ENCODE assay signal across 21 cellular contexts in genomic region chr3:127452321-127452821, GRCh38.
A peak's percentile ranks its signal among the peaks of the same experiment; 100 is the strongest.
DNase-seq lines count a peak whose midpoint lies in the region; ATAC-seq and TF ChIP-seq lines count a peak whose summit lies in the region.
"Had no signal": no experiment of that assay in that cellular context is flagged by ENCODE, and none has a peak within 500 bp of the region (broad histone marks: within the 10 kb centered on the region; RNA-seq: fewer than 3 reads in every experiment).

No MANE protein-coding gene starts in this region.

- H3K9ac ChIP-seq in mesendoderm (ENCODE audit: low read length) = no peak overlapping the region

- H2BK120ac ChIP-seq in mesendoderm (ENCODE audit: low read depth, low read length) = no peak overlapping the region

- no peak overlapping the region for H2BK15ac ChIP-seq in mesendoderm (replicated peaks; ENCODE audit: low read depth)

- no peak for TF ChIP-seq POLR2A in heart left ventricle (IDR thresholded peaks at IDR 0.05)

- H3K4me1 ChIP-seq in heart left ventricle (peaks cover 0 to 24% (median 17%) of the 10 kb centered on the region in 12 donors), mesendoderm (ENCODE audit: control insufficient read depth, low read depth, low read length) (no peaks in the 10 kb centered on the region)

- H3K79me1 ChIP-seq in mesendoderm (ENCODE audit: low read length) = no peaks in the 10 kb centered on the region

- H3K27ac ChIP-seq in heart left ventricle (no peak overlapping the region), mesendoderm (ENCODE audit: low read depth, low read length) (no peak overlapping the region)
- H3K27ac ChIP-seq: prostate gland, RWPE1 had no signal

- ATAC-seq in left cardiac atrium = no peak
- no peak for ATAC-seq in heart left ventricle
- ATAC-seq in HG02885 (IDR thresholded peaks at IDR 0.05; ENCODE audit: poor library complexity, unreplicated experiment) = no peak
- no peak for ATAC-seq in activated T-cell treated with anti-CD3 and anti-CD28 coated beads, Interleukin-2, amount 50 U/mL, for 4 hours
- ATAC-seq: activated T-cell treated with anti-CD3 and anti-CD28 coated beads, Interleukin-2, amount 50 U/mL, for 72 hours; K562; naive thymus-derived CD4-positive, alpha-beta T cell had no signal

- H3K27me3 ChIP-seq in heart left ventricle (peaks cover 12 to 68% (median 42%) of the 10 kb centered on the region in 9 donors), mesendoderm (ENCODE audit: insufficient read depth, low read length, poor library complexity) (peaks cover 5% of the 10 kb centered on the region)

- no peak overlapping the region for H2AK5ac ChIP-seq in mesendoderm (ENCODE audit: low read length)

- H3K9me3 Mint-ChIP-seq in chondrocyte (ENCODE audit: low read depth) (peaks cover 3% of the 10 kb centered on the region), neural crest cell (no peaks in the 10 kb centered on the region), type B pancreatic cell (no peaks in the 10 kb centered on the region)
- H3K9me3 Mint-ChIP-seq in activated T-cell treated with anti-CD3 and anti-CD28 coated beads, Interleukin-2, amount 50 U/mL, for 4 hours = no peaks in the 10 kb centered on the region
- H3K9me3 Mint-ChIP-seq: activated T-cell treated with anti-CD3 and anti-CD28 coated beads, Interleukin-2, amount 50 U/mL, for 72 hours; CD4-positive, alpha-beta T cell; HFFc6 had no signal

- H3K4me2 ChIP-seq in mesendoderm (ENCODE audit: low read length) = no peak overlapping the region

- H3K4me1 Mint-ChIP-seq in chondrocyte (ENCODE audit: low read depth) = peaks cover 19% of the 10 kb centered on the region
- peaks cover 37% of the 10 kb centered on the region for H3K4me1 Mint-ChIP-seq in neural crest cell
- H3K4me1 Mint-ChIP-seq in type B pancreatic cell (ENCODE audit: unreplicated experiment) = peaks cover 4% of the 10 kb centered on the region
- peaks cover 12% of the 10 kb centered on the region for H3K4me1 Mint-ChIP-seq in activated T-cell treated with anti-CD3 and anti-CD28 coated beads, Interleukin-2, amount 50 U/mL, for 4 hours (ENCODE audit: low read depth)

- no peak overlapping the region for H3K27ac Mint-ChIP-seq in chondrocyte (ENCODE audit: unreplicated experiment)
- peak overlapping the region; percentile 15 for H3K27ac Mint-ChIP-seq in neural crest cell (ENCODE audit: unreplicated experiment)
- no peak overlapping the region for H3K27ac Mint-ChIP-seq in type B pancreatic cell
- H3K27ac Mint-ChIP-seq: activated naive CD8-positive, alpha-beta T cell; activated T-cell treated with anti-CD3 and anti-CD28 coated beads, Interleukin-2, amount 50 U/mL, for 72 hours; CD4-positive, alpha-beta T cell; HFFc6; naive thymus-derived CD4-positive, alpha-beta T cell had no signal

- no peak overlapping the region for H4K8ac ChIP-seq in mesendoderm (ENCODE audit: low read depth, low read length)

- H3K9me3 ChIP-seq in heart left ventricle = no peaks in the 10 kb centered on the region
- H3K9me3 ChIP-seq: prostate gland had no signal

- no peak overlapping the region for H2BK5ac ChIP-seq in mesendoderm (ENCODE audit: low read length)

- H3K4me3 Mint-ChIP-seq in chondrocyte (ENCODE audit: unreplicated experiment) (no peak overlapping the region), neural crest cell (no peak overlapping the region), type B pancreatic cell (no peak overlapping the region)
- H3K4me3 Mint-ChIP-seq in activated T-cell treated with anti-CD3 and anti-CD28 coated beads, Interleukin-2, amount 50 U/mL, for 4 hours = no peak overlapping the region
- H3K4me3 Mint-ChIP-seq: activated naive CD8-positive, alpha-beta T cell; activated T-cell treated with anti-CD3 and anti-CD28 coated beads, Interleukin-2, amount 50 U/mL, for 72 hours; CD4-positive, alpha-beta T cell; HFFc6; naive thymus-derived CD4-positive, alpha-beta T cell had no signal

- H4K5ac ChIP-seq in mesendoderm (ENCODE audit: low read length) = no peak overlapping the region

- H3K27me3 Mint-ChIP-seq in chondrocyte (ENCODE audit: low read depth) = peaks cover 52% of the 10 kb centered on the region
- peaks cover 27% of the 10 kb centered on the region for H3K27me3 Mint-ChIP-seq in neural crest cell (ENCODE audit: low read depth)
- peaks cover 72% of the 10 kb centered on the region for H3K27me3 Mint-ChIP-seq in type B pancreatic cell
- peaks cover 59% of the 10 kb centered on the region for H3K27me3 Mint-ChIP-seq in activated T-cell treated with anti-CD3 and anti-CD28 coated beads, Interleukin-2, amount 50 U/mL, for 4 hours (ENCODE audit: low read depth)

- no peak for TF ChIP-seq CTCF in heart left ventricle (IDR thresholded peaks at IDR 0.05)
- TF ChIP-seq CTCF in chondrocyte (IDR thresholded peaks at IDR 0.05) = no peak
- no peak for TF ChIP-seq CTCF in neural crest cell (conservative IDR thresholded peaks at IDR 0.05)
- TF ChIP-seq CTCF in type B pancreatic cell (conservative IDR thresholded peaks at IDR 0.05) = no peak

- WGBS in heart left ventricle, 4 donors = 57 to 77% (median 60%) methylated on average over 5 to 7 of the region's 7 CpGs
- WGBS in mesendoderm (ENCODE audit: extremely low coverage, insufficient coverage, low lambda C conversion rate) = no CpG with 5 or more reads among the region's 7 CpGs

- H3K4ac ChIP-seq in mesendoderm (ENCODE audit: low read depth, low read length) = no peak overlapping the region

- no peaks in the 10 kb centered on the region for H3K79me2 ChIP-seq in mesendoderm (ENCODE audit: control insufficient read depth, insufficient read depth, low read length)

- H3K36me3 Mint-ChIP-seq in chondrocyte (ENCODE audit: low read depth) (no peaks in the 10 kb centered on the region), neural crest cell (ENCODE audit: low read depth) (no peaks in the 10 kb centered on the region), type B pancreatic cell (no peaks in the 10 kb centered on the region)
- no peaks in the 10 kb centered on the region for H3K36me3 Mint-ChIP-seq in activated T-cell treated with anti-CD3 and anti-CD28 coated beads, Interleukin-2, amount 50 U/mL, for 4 hours (ENCODE audit: insufficient read depth)
- H3K36me3 Mint-ChIP-seq: activated naive CD8-positive, alpha-beta T cell had no signal

- no peaks in the 10 kb centered on the region for H3K36me3 ChIP-seq in heart left ventricle
- H3K36me3 ChIP-seq in mesendoderm (ENCODE audit: control insufficient read depth, insufficient read depth, low read length) = no peaks in the 10 kb centered on the region
- H3K36me3 ChIP-seq: prostate gland had no signal

- H3K23ac ChIP-seq in mesendoderm (ENCODE audit: low read length) = no peak overlapping the region

- intact Hi-C loops in left cardiac atrium (cut with DNase I) = loop anchor here (10.0 kb wide), 4 partner anchors 438 to 928 kb away; partner anchors contain the start of gene CHST13 (in 1 of the 2)
- intact Hi-C loops in heart left ventricle (cut with DNase I) = loop anchor here in 9 of 10 donors (2.0 to 10.0 kb wide), 8 partner anchors 268 to 928 kb away; partner anchors contain the start of genes CHST13 (in 3 of the 9) and PLXNA1 (in 3 of the 9)

- H3K4me3 ChIP-seq in heart left ventricle (no peak overlapping the region), mesendoderm (ENCODE audit: low read length) (no peak overlapping the region)
- H3K4me3 ChIP-seq: K562, prostate gland had no signal

- peak; percentile 1 for DNase-seq in left cardiac atrium
- no peak for DNase-seq in heart left ventricle
- peak; percentile 59 for DNase-seq in chondrocyte (ENCODE audit: low spot score)
- DNase-seq in neural crest cell (ENCODE audit: low read depth, low spot score) = no peak
- DNase-seq in type B pancreatic cell (ENCODE audit: extremely low spot score, unreplicated experiment) = peak; percentile 61
- DNase-seq in mesendoderm = no peak
- no peak for DNase-seq in activated T-cell treated with anti-CD3 and anti-CD28 coated beads, Interleukin-2, amount 50 U/mL, for 4 hours
- DNase-seq: activated CD4-positive, alpha-beta T cell treated with anti-CD3 and anti-CD28 coated beads, Interleukin-2, amount 50 U/mL, for 4 hours; activated T-cell treated with anti-CD3 and anti-CD28 coated beads, Interleukin-2, amount 50 U/mL, for 72 hours; HFFc6; MV-4-11; naive thymus-derived CD4-positive, alpha-beta T cell; NCI-H2029 treated with DMSO at 0.1 percent for 48 hours; NCI-H446; stimulated activated CD4-positive, alpha-beta T cell treated with anti-CD3 and anti-CD28 coated beads, Interleukin-12 subunit alpha, Interleukin-12 subunit beta, amount 100 ng/mL, for 4 hours had no signal

- H3K56ac ChIP-seq in mesendoderm (ENCODE audit: low read length) = no peak overlapping the region

- H3K18ac ChIP-seq in mesendoderm (ENCODE audit: low read length) = no peak overlapping the region

Comparison
In these comparisons a context has a peak if more than half of its experiments do, and no peak if none do; other contexts are left out.
1. DNase-seq: peak in left cardiac atrium (single experiment), chondrocyte (single experiment) and type B pancreatic cell (single experiment); none in heart left ventricle (0 of 5), neural crest cell (single experiment), mesendoderm (single experiment) and activated T-cell treated with anti-CD3 and anti-CD28 coated beads, Interleukin-2, amount 50 U/mL, for 4 hours (single experiment).